Comparison of ENCODE assay signal across 20 cellular contexts in genomic region chr5:135877570-135878155, GRCh38. TPM values are rescaled to one million over a fixed set of nuclear protein-coding genes. Genes with fewer than 3 reads are reported as not detected.
DNase-seq lines count a peak whose midpoint lies in the region; ATAC-seq, FAIRE-seq and TF ChIP-seq lines count a peak whose summit lies in the region.
"Had no signal": no experiment of that assay in that cellular context is flagged by ENCODE, and none has a peak within 500 bp of the region (broad histone marks: within the 10 kb centered on the region; RNA-seq: fewer than 3 reads in every experiment).

No MANE protein-coding gene starts in this region.

- no peaks in the 10 kb centered on the region for H3K36me3 ChIP-seq in left ventricle myocardium inferior
- H3K36me3 ChIP-seq in kidney (ENCODE audit: control insufficient read depth in 1 of 2, insufficient read depth in 2 of 2, low read length in 2 of 2): no peaks in the 10 kb centered on the region
- H3K36me3 ChIP-seq in neuronal stem cell (replicated peaks in 1 of 2; ENCODE audit: control insufficient read depth in 2 of 2, insufficient read depth in 2 of 2, low read length in 2 of 2): no peaks in the 10 kb centered on the region
- H3K36me3 ChIP-seq: BLaER1 treated with 17β-estradiol and CSF1 and Interleukin-3, amounts not matched to agents 10 nM and 100 nM had no signal

- no peak overlapping the region for H3K27ac ChIP-seq in left ventricle myocardium inferior (replicated peaks)
- peak overlapping the region; percentile 62 to 87 for H3K27ac ChIP-seq in kidney (ENCODE audit: low read depth in 2 of 2, low read length in 2 of 2)
- no peak overlapping the region for H3K27ac ChIP-seq in neuronal stem cell (replicated peaks; ENCODE audit: low read length)
- H3K27ac ChIP-seq: KMS-11 had no signal

- no peak overlapping the region for H3K4me2 ChIP-seq in neuronal stem cell (ENCODE audit: insufficient read depth, low read length, poor library complexity, severe bottlenecking)
- H3K4me2 ChIP-seq: A549, KMS-11 had no signal

- H4K8ac ChIP-seq in neuronal stem cell (ENCODE audit: low read depth, low read length): no peak overlapping the region

- no peak overlapping the region for H3K9ac ChIP-seq in kidney (ENCODE audit: low read length in 2 of 2)
- no peak overlapping the region for H3K9ac ChIP-seq in neuronal stem cell (ENCODE audit: low read depth, low read length, poor library complexity)
- H3K9ac ChIP-seq: BLaER1 treated with 17β-estradiol and CSF1 and Interleukin-3, amounts not matched to agents 10 nM and 100 nM; KMS-11 had no signal

- no peak overlapping the region for H2AK5ac ChIP-seq in neuronal stem cell (ENCODE audit: low read depth, low read length)

- no peak for DNase-seq in left cardiac atrium
- DNase-seq in left ventricle myocardium inferior: no peak
- no peak for DNase-seq in kidney
- no peak for DNase-seq in neuronal stem cell (ENCODE audit: low spot score)
- DNase-seq in activated CD8-positive, alpha-beta memory T cell treated with anti-CD3 and anti-CD28 coated beads for 24 hours: no peak
- DNase-seq in NCI-H2227 treated with DMSO at 0.1 percent for 48 hours (lab: John Stamatoyannopoulos, UW): no peak
- no peak for DNase-seq in HK-2 (ENCODE audit: unreplicated experiment)
- DNase-seq: DND-41, GDM1, GOT3, NCI-H1436, NCI-H2029, NCI-H510A, NCI-H82, PC-3 had no signal

- TF ChIP-seq CTCF in left ventricle myocardium inferior (IDR thresholded peaks at IDR 0.05; ENCODE audit: borderline replicate concordance) (no peak), kidney (IDR thresholded peaks at IDR 0.05; ENCODE audit: borderline replicate concordance, extremely low read depth, insufficient read depth) (no peak)

- peak overlapping the region; percentile 58 for H3K18ac ChIP-seq in neuronal stem cell (ENCODE audit: low read length)

- H2BK12ac ChIP-seq in neuronal stem cell (ENCODE audit: low read length): no peak overlapping the region

- peak; percentile 12 to 19 for ATAC-seq in left cardiac atrium
- ATAC-seq: A549, GM12878, PC-3 had no signal

- FAIRE-seq in kidney (lab: Jason Lieb, UNC): no peak
- FAIRE-seq: GM12878 had no signal

- no peak overlapping the region for H2BK120ac ChIP-seq in neuronal stem cell (ENCODE audit: low read depth, low read length)

- H2BK5ac ChIP-seq in neuronal stem cell (ENCODE audit: low read length): no peak overlapping the region

- no peak overlapping the region for H2BK15ac ChIP-seq in neuronal stem cell (ENCODE audit: low read length)

- H2AFZ ChIP-seq in neuronal stem cell (ENCODE audit: low read length): no peak overlapping the region

- no peak overlapping the region for H3K14ac ChIP-seq in neuronal stem cell (ENCODE audit: low read length)

- H3K27me3 ChIP-seq in left ventricle myocardium inferior (ENCODE audit: low read depth): peaks cover 32% of the 10 kb centered on the region
- no peaks in the 10 kb centered on the region for H3K27me3 ChIP-seq in neuronal stem cell (ENCODE audit: control insufficient read depth in 3 of 3, insufficient read depth in 3 of 3, low read depth in 1 of 3, low read length in 3 of 3)

- H3K79me1 ChIP-seq in neuronal stem cell (ENCODE audit: low read depth, low read length): no peaks in the 10 kb centered on the region

- no peaks in the 10 kb centered on the region for H3K9me3 ChIP-seq in left ventricle myocardium inferior (replicated peaks)
- no peaks in the 10 kb centered on the region for H3K9me3 ChIP-seq in kidney (ENCODE audit: control insufficient read depth in 1 of 2, low read length in 2 of 2)
- H3K9me3 ChIP-seq in neuronal stem cell (replicated peaks in 1 of 2; ENCODE audit: control insufficient read depth in 2 of 2, insufficient read depth in 1 of 2, low read depth in 1 of 2, low read length in 2 of 2): no peaks in the 10 kb centered on the region
- H3K9me3 ChIP-seq: A549; BLaER1 treated with 17β-estradiol and CSF1 and Interleukin-3, amounts not matched to agents 10 nM and 100 nM had no signal

- H3K23ac ChIP-seq in neuronal stem cell (ENCODE audit: low read depth, low read length, poor library complexity): no peak overlapping the region

- intact Hi-C loops in left cardiac atrium (cut with DNase I): no loop called here
- intact Hi-C loops in left ventricle myocardium inferior (cut with micrococcal nuclease): no loop called here
- intact Hi-C loops in kidney (cut with DNase I): no loop called here

- WGBS in neuronal stem cell (ENCODE audit: extremely low coverage in 2 of 2, insufficient read length in 2 of 2, insufficient replicate concordance in 1 of 2), 2 donors: no CpG with 5 or more reads among the region's 6 CpGs

- no peak overlapping the region for H4K91ac ChIP-seq in neuronal stem cell (ENCODE audit: low read depth, low read length, poor library complexity)

- peaks cover 12% of the 10 kb centered on the region for H3K4me1 ChIP-seq in left ventricle myocardium inferior
- H3K4me1 ChIP-seq in kidney (ENCODE audit: control insufficient read depth in 1 of 2, insufficient read depth in 1 of 2, low read depth in 1 of 2, low read length in 2 of 2): peaks cover 22 to 36% of the 10 kb centered on the region in 2 donors
- peaks cover 0 to 2% of the 10 kb centered on the region in 2 donors for H3K4me1 ChIP-seq in neuronal stem cell (ENCODE audit: control insufficient read depth in 2 of 2, insufficient read depth in 1 of 2, low read depth in 1 of 2, low read length in 2 of 2)

- no peak overlapping the region for H3K4ac ChIP-seq in neuronal stem cell (ENCODE audit: low read length)

- H3K4me3 ChIP-seq in left ventricle myocardium inferior (no peak overlapping the region), kidney (ENCODE audit: low read length in 2 of 2) (no peak overlapping the region), neuronal stem cell (ENCODE audit: low read length in 2 of 2) (no peak overlapping the region)
- H3K4me3 ChIP-seq: A549; BLaER1 treated with 17β-estradiol and CSF1 and Interleukin-3, amounts not matched to agents 10 nM and 100 nM; GM12878 had no signal

RNA-seq across cellular contexts. Expression of gene IL9, which starts 18.0 kb away (rescaled TPM):
- total RNA-seq in left cardiac atrium (not detected), left ventricle myocardium inferior (not detected), kidney (not detected)
- polyA plus RNA-seq in kidney (ENCODE audit: insufficient read depth, low read depth, low replicate concordance): not detected
- polyA plus RNA-seq in neuronal stem cell (2013, experiment 1 of 2): not detected
- polyA plus RNA-seq in neuronal stem cell (2013, experiment 2 of 2): not detected
- total RNA-seq: GM12878, M059J, PC-3 had no signal
- polyA plus RNA-seq: A549, GM12878 had no signal

RNA-seq across cellular contexts. Expression of gene SLC25A48, which starts 43.2 kb away (rescaled TPM):
- total RNA-seq in left cardiac atrium: under 1 TPM in 1 of 2 donors, not detected in 1; 0.76 TPM
- total RNA-seq in left ventricle myocardium inferior: not detected
- total RNA-seq in kidney: 1.7 TPM
- 10.4 TPM for polyA plus RNA-seq in kidney (ENCODE audit: insufficient read depth, low read depth, low replicate concordance)
- 0.03 TPM for polyA plus RNA-seq in neuronal stem cell (2013, experiment 1 of 2)
- polyA plus RNA-seq in neuronal stem cell (2013, experiment 2 of 2): 0.07 TPM
- total RNA-seq: M059J, PC-3 had no signal
- polyA plus RNA-seq: GM12878 had no signal

Comparison
In these comparisons a context has a peak if more than half of its experiments do, and no peak if none do; other contexts are left out.
1. H3K27ac ChIP-seq: peak in kidney (2 of 2); none in left ventricle myocardium inferior (single experiment) and neuronal stem cell (single experiment).